In genomic region chr10:57977262-57977661, GRCh38 we compare ENCODE assay signal across 20 cellular contexts.
DNase-seq lines count a peak whose midpoint lies in the region; ATAC-seq and TF ChIP-seq lines count a peak whose summit lies in the region.
"Had no signal": no experiment of that assay in that cellular context is flagged by ENCODE, and none has a peak within 500 bp of the region (broad histone marks: within the 10 kb centered on the region; RNA-seq: fewer than 3 reads in every experiment).

No MANE protein-coding gene starts in this region.

- no peak for DNase-seq in Calu3
- peak; percentile 14 for DNase-seq in NCI-H526 treated with DMSO at 0.1 percent for 48 hours (lab: John Stamatoyannopoulos, UW)
- DNase-seq in left colon = no peak
- no peak for DNase-seq in mucosa of descending colon
- DNase-seq in superior temporal gyrus (ENCODE audit: extremely low spot score) = no peak
- no peak for DNase-seq in caudate nucleus (lab: John Stamatoyannopoulos, UW)
- no peak for DNase-seq in T1000 (lab: John Stamatoyannopoulos, UW)
- DNase-seq: AML-193; CD4-positive, alpha-beta T cell; CD8-positive, alpha-beta T cell; DMS 273 treated with DMSO at 0.1 percent for 48 hours; DMS153; DMS79 treated with DMSO at 0.1 percent for 48 hours; GF-D8 had no signal

- CTCF ChIA-PET in Calu3 (lab: Charles Lee) = no interaction called here

- TF ChIP-seq CTCF in Calu3 (IDR thresholded peaks at IDR 0.05; ENCODE audit: unreplicated experiment) = no peak
- TF ChIP-seq CTCF in mucosa of descending colon (IDR thresholded peaks at IDR 0.05) = no peak

- H3K9me3 Mint-ChIP-seq in Calu3 (ENCODE audit: low read depth, unreplicated experiment) = peaks cover 9% of the 10 kb centered on the region

- H3K9me3 ChIP-seq in mucosa of descending colon = no peaks in the 10 kb centered on the region
- H3K9me3 ChIP-seq: A549; BLaER1 treated with 17β-estradiol and CSF1 and Interleukin-3, amounts not matched to agents 10 nM and 100 nM had no signal

- intact Hi-C loops in Calu3 (cut with micrococcal nuclease; ENCODE audit: unreplicated experiment) = no loop called here
- intact Hi-C loops in left colon (cut with DNase I, micrococcal nuclease) = no loop called here
- intact Hi-C loops in mucosa of descending colon (cut with DNase I, micrococcal nuclease) = no loop called here

- H3K36me3 ChIP-seq in mucosa of descending colon (ENCODE audit: low read depth) = no peaks in the 10 kb centered on the region
- H3K36me3 ChIP-seq: BLaER1 treated with 17β-estradiol and CSF1 and Interleukin-3, amounts not matched to agents 10 nM and 100 nM had no signal

- H3K4me3 ChIP-seq in mucosa of descending colon = no peak overlapping the region
- H3K4me3 ChIP-seq: A549; BLaER1 treated with 17β-estradiol and CSF1 and Interleukin-3, amounts not matched to agents 10 nM and 100 nM; GM12878 had no signal

- BruUV-seq in Calu3 (replicated peaks; lab: Mats Ljungman, UMichigan) = no TSS peak

- H3K36me3 Mint-ChIP-seq in Calu3 (ENCODE audit: insufficient read depth, unreplicated experiment) = peaks cover 25% of the 10 kb centered on the region
- H3K36me3 Mint-ChIP-seq: CD8-positive, alpha-beta T cell had no signal

- no peak overlapping the region for H3K27ac ChIP-seq in caudate nucleus (ENCODE audit: low read depth, low read length)
- H3K27ac ChIP-seq: 22Rv1; A549; BLaER1 treated with 17β-estradiol and CSF1 and Interleukin-3, amounts not matched to agents 10 nM and 100 nM; C4-2B had no signal

- H3K4me1 ChIP-seq in mucosa of descending colon (ENCODE audit: low read depth) = no peaks in the 10 kb centered on the region
- H3K4me1 ChIP-seq: A549; BLaER1 treated with 17β-estradiol and CSF1 and Interleukin-3, amounts not matched to agents 10 nM and 100 nM had no signal

- peak; percentile 82 for ATAC-seq in left colon
- peak; percentile 83 for ATAC-seq in mucosa of descending colon
- ATAC-seq: A549; CD8-positive, alpha-beta T cell; GM12878 had no signal

- peaks cover 66% of the 10 kb centered on the region for H3K4me1 Mint-ChIP-seq in Calu3 (ENCODE audit: low read depth, unreplicated experiment)
- H3K4me1 Mint-ChIP-seq: B cell had no signal

- no peak overlapping the region for H3K4me3 Mint-ChIP-seq in Calu3 (ENCODE audit: low read depth, unreplicated experiment)
- H3K4me3 Mint-ChIP-seq: B cell; CD4-positive, alpha-beta T cell; CD8-positive, alpha-beta T cell had no signal

- no peaks in the 10 kb centered on the region for H3K27me3 Mint-ChIP-seq in Calu3 (ENCODE audit: unreplicated experiment)
- H3K27me3 Mint-ChIP-seq: B cell; CD4-positive, alpha-beta T cell had no signal

- peak overlapping the region; percentile 33 for H3K27ac Mint-ChIP-seq in Calu3 (ENCODE audit: unreplicated experiment)
- H3K27ac Mint-ChIP-seq: B cell; CD4-positive, alpha-beta T cell; CD8-positive, alpha-beta T cell had no signal
